Comparison of ENCODE assay signal across 17 cellular contexts in the genomic region with DNA sequence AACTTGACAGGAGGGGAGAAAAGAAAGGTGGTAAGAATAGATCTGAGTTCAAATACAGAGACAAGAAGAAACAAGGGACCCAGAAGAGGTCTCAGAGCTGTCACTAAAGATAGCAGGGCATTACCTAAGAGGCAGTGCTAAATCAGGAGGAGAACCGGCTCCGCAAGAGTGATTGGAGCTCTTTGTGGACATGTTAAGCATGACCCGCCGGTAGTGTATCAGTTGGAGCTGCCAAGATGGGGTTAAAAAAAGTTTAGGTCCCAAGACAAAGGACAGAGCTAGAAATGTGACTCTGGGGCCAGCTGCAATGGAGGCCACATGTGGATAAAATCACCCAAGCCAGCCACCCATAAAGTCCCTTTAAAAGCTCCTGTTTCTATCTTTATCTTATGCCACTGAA.
"Had no signal": no experiment of that assay in that cellular context is flagged by ENCODE, and none has a peak within 500 bp of the region (broad histone marks: within the 10 kb centered on the region; RNA-seq: fewer than 3 reads in every experiment).

No MANE protein-coding gene starts in this region.

- ATAC-seq: activated T-helper 17 cell treated with anti-CD3 and anti-CD28 coated beads, Interleukin-2, amount 50 U/mL, for 72 hours; body of pancreas; mucosa of descending colon; natural killer cell treated with Interleukin-12 subunit alpha and Interleukin-12 subunit beta and Interleukin-15 and Interleukin-18, amount 100 ng/mL, for 72 hours; stimulated activated effector memory CD8-positive, alpha-beta T cell treated with anti-CD3 and anti-CD28 coated beads, Interleukin-12 subunit alpha, Interleukin-12 subunit beta, amount 100 ng/mL, for 72 hours had no signal

- H3K4me1 ChIP-seq: body of pancreas, upper lobe of left lung had no signal

- H3K27me3 ChIP-seq: body of pancreas, ovary, upper lobe of left lung had no signal

- H3K27me3 Mint-ChIP-seq: activated naive CD4-positive, alpha-beta T cell treated with anti-CD3 and anti-CD28 coated beads, Interleukin-2, amount 10 ng/mL, durations not matched to agents 7 days and 5 days; activated T-helper 17 cell treated with anti-CD3 and anti-CD28 coated beads, Interleukin-2, amount 50 U/mL, for 72 hours; dendritic cell treated with granulocyte-macrophage colony-stimulating factor and Interleukin-4, amounts not matched to agents 40 ng/mL and 50 ng/mL, for 4 days; natural killer cell treated with Interleukin-12 subunit alpha and Interleukin-12 subunit beta and Interleukin-15 and Interleukin-18, amount 100 ng/mL, for 72 hours had no signal

- H3K4me1 Mint-ChIP-seq: activated naive CD4-positive, alpha-beta T cell treated with anti-CD3 and anti-CD28 coated beads, Interleukin-2, amount 10 ng/mL, durations not matched to agents 7 days and 5 days had no signal

- H3K27ac Mint-ChIP-seq: activated naive CD4-positive, alpha-beta T cell treated with anti-CD3 and anti-CD28 coated beads, Interleukin-2, amount 10 ng/mL, durations not matched to agents 7 days and 5 days; activated T-helper 17 cell treated with anti-CD3 and anti-CD28 coated beads, Interleukin-2, amount 50 U/mL, for 72 hours; dendritic cell treated with granulocyte-macrophage colony-stimulating factor and Interleukin-4, amounts not matched to agents 40 ng/mL and 50 ng/mL, for 4 days; natural killer cell treated with Interleukin-12 subunit alpha and Interleukin-12 subunit beta and Interleukin-15 and Interleukin-18, amount 100 ng/mL, for 72 hours; stimulated activated effector memory CD8-positive, alpha-beta T cell treated with anti-CD3 and anti-CD28 coated beads, Interleukin-12 subunit alpha, Interleukin-12 subunit beta, amount 100 ng/mL, for 72 hours had no signal

- DNase-seq: activated CD4-positive, alpha-beta T cell treated with anti-CD3 and anti-CD28 coated beads, Interleukin-2, amount 50 U/mL, for 1 hour; activated CD4-positive, CD25-positive, alpha-beta regulatory T cell; activated naive CD4-positive, alpha-beta T cell treated with anti-CD3 and anti-CD28 coated beads, Interleukin-2, amount 10 ng/mL, durations not matched to agents 7 days and 5 days; activated T-cell treated with anti-CD3 and anti-CD28 coated beads for 4 hours; body of pancreas; erythroblast; hypothalamus; mammary epithelial cell; mucosa of descending colon; ovary; substantia nigra; T-helper 2 cell; upper lobe of left lung had no signal

- H3K4me3 ChIP-seq: body of pancreas, mucosa of descending colon, ovary, upper lobe of left lung had no signal

- H3K36me3 Mint-ChIP-seq: natural killer cell treated with Interleukin-12 subunit alpha and Interleukin-12 subunit beta and Interleukin-15 and Interleukin-18, amount 100 ng/mL, for 72 hours had no signal

- H3K27ac ChIP-seq: body of pancreas, ovary, upper lobe of left lung had no signal

- H3K4me3 Mint-ChIP-seq: activated naive CD4-positive, alpha-beta T cell treated with anti-CD3 and anti-CD28 coated beads, Interleukin-2, amount 10 ng/mL, durations not matched to agents 7 days and 5 days; activated T-helper 17 cell treated with anti-CD3 and anti-CD28 coated beads, Interleukin-2, amount 50 U/mL, for 72 hours; dendritic cell treated with granulocyte-macrophage colony-stimulating factor and Interleukin-4, amounts not matched to agents 40 ng/mL and 50 ng/mL, for 4 days; natural killer cell treated with Interleukin-12 subunit alpha and Interleukin-12 subunit beta and Interleukin-15 and Interleukin-18, amount 100 ng/mL, for 72 hours; stimulated activated effector memory CD8-positive, alpha-beta T cell treated with anti-CD3 and anti-CD28 coated beads, Interleukin-12 subunit alpha, Interleukin-12 subunit beta, amount 100 ng/mL, for 72 hours had no signal

- H3K9me3 Mint-ChIP-seq: activated naive CD4-positive, alpha-beta T cell treated with anti-CD3 and anti-CD28 coated beads, Interleukin-2, amount 10 ng/mL, durations not matched to agents 7 days and 5 days; activated T-helper 17 cell treated with anti-CD3 and anti-CD28 coated beads, Interleukin-2, amount 50 U/mL, for 72 hours; dendritic cell treated with granulocyte-macrophage colony-stimulating factor and Interleukin-4, amounts not matched to agents 40 ng/mL and 50 ng/mL, for 4 days; natural killer cell treated with Interleukin-12 subunit alpha and Interleukin-12 subunit beta and Interleukin-15 and Interleukin-18, amount 100 ng/mL, for 72 hours; stimulated activated effector memory CD8-positive, alpha-beta T cell treated with anti-CD3 and anti-CD28 coated beads, Interleukin-12 subunit alpha, Interleukin-12 subunit beta, amount 100 ng/mL, for 72 hours had no signal

- H3K9me3 ChIP-seq: body of pancreas, mucosa of descending colon, ovary, upper lobe of left lung had no signal

- H3K36me3 ChIP-seq: ovary had no signal
